15 cellular contexts compared by ENCODE assay signal in the genomic region with DNA sequence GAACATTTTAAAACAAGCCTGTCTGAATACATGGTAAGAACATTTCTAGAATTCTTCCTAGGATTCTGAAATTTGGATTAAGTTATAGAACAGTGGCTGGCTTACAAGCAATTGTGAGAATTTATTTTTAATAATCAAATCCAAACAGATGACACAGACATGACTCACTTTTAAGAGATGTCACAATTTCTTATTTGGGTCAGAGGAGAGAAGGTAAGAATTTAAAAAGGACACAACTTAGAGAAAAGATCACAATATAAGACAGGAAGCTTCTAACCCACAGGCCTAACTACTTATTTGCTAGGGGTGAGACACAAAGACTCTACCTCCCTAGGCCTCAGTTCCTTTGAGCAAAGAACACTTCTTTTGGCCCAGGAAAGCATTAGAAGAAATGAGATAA. TPM values are rescaled to one million over a fixed set of nuclear protein-coding genes. Genes with fewer than 3 reads are reported as not detected.
DNase-seq lines count a peak whose midpoint lies in the region; ATAC-seq and TF ChIP-seq lines count a peak whose summit lies in the region.
"Had no signal": no experiment of that assay in that cellular context is flagged by ENCODE, and none has a peak within 500 bp of the region (broad histone marks: within the 10 kb centered on the region; RNA-seq: fewer than 3 reads in every experiment).

No MANE protein-coding gene starts in this region.

- no peak overlapping the region for H3K4me3 ChIP-seq in epithelial cell of esophagus (ENCODE audit: low read length)
- H3K4me3 ChIP-seq: SK-N-MC had no signal

- H3K4me1 Mint-ChIP-seq in activated naive CD4-positive, alpha-beta T cell treated with anti-CD3 and anti-CD28 coated beads, Interleukin-2, amount 10 ng/mL, durations not matched to agents 7 days and 5 days: peaks cover 25% of the 10 kb centered on the region
- H3K4me1 Mint-ChIP-seq in activated CD4-positive, alpha-beta memory T cell treated with anti-CD3 and anti-CD28 coated beads, Interleukin-2, amount 10 ng/mL, durations not matched to agents 7 days and 5 days: peaks cover 26% of the 10 kb centered on the region
- peaks cover 35% of the 10 kb centered on the region for H3K4me1 Mint-ChIP-seq in stimulated activated effector memory CD8-positive, alpha-beta T cell treated with anti-CD3 and anti-CD28 coated beads, Interleukin-12 subunit alpha, Interleukin-12 subunit beta, amount 100 ng/mL, for 72 hours

- ATAC-seq in stimulated activated effector memory CD8-positive, alpha-beta T cell treated with anti-CD3 and anti-CD28 coated beads, Interleukin-12 subunit alpha, Interleukin-12 subunit beta, amount 100 ng/mL, for 72 hours: peak; percentile 58
- ATAC-seq in HG02798 (IDR thresholded peaks at IDR 0.05; ENCODE audit: poor library complexity, unreplicated experiment): no peak
- ATAC-seq: left ventricle myocardium superior had no signal

- CTCF ChIA-PET in activated naive CD4-positive, alpha-beta T cell treated with anti-CD3 and anti-CD28 coated beads, Interleukin-2, amount 10 ng/mL, durations not matched to agents 7 days and 5 days (lab: Charles Lee): no interaction called here
- CTCF ChIA-PET in activated CD4-positive, alpha-beta memory T cell treated with anti-CD3 and anti-CD28 coated beads, Interleukin-2, amount 10 ng/mL, durations not matched to agents 7 days and 5 days (lab: Charles Lee): no interaction called here

- POLR2A ChIA-PET in activated CD4-positive, alpha-beta memory T cell treated with anti-CD3 and anti-CD28 coated beads, Interleukin-2, amount 10 ng/mL, durations not matched to agents 7 days and 5 days (lab: Charles Lee): interaction anchor here (1.1 to 2.0 kb wide), 3 partner anchors 14 to 33 kb away, joined by 3 to 9 read pairs (median 3); a partner anchor contains a TSS

- no peaks in the 10 kb centered on the region for H3K27me3 Mint-ChIP-seq in activated naive CD4-positive, alpha-beta T cell treated with anti-CD3 and anti-CD28 coated beads, Interleukin-2, amount 10 ng/mL, durations not matched to agents 7 days and 5 days
- H3K27me3 Mint-ChIP-seq in activated CD4-positive, alpha-beta memory T cell treated with anti-CD3 and anti-CD28 coated beads, Interleukin-2, amount 10 ng/mL, durations not matched to agents 7 days and 5 days: no peaks in the 10 kb centered on the region

- DNase-seq in activated naive CD4-positive, alpha-beta T cell treated with anti-CD3 and anti-CD28 coated beads, Interleukin-2, amount 10 ng/mL, durations not matched to agents 7 days and 5 days: no peak
- no peak for DNase-seq in activated naive CD4-positive, alpha-beta T cell treated with Interleukin-2 at 50 U/mL for 16 hours
- DNase-seq in activated CD4-positive, alpha-beta memory T cell treated with anti-CD3 and anti-CD28 coated beads, Interleukin-2, amount 10 ng/mL, durations not matched to agents 7 days and 5 days: no peak
- peak; percentile 45 for DNase-seq in epithelial cell of esophagus (ENCODE audit: low read depth)
- no peak for DNase-seq in stimulated activated effector memory CD8-positive, alpha-beta T cell treated with anti-CD3 and anti-CD28 coated beads, Interleukin-12 subunit alpha, Interleukin-12 subunit beta, amount 100 ng/mL, for 72 hours (ENCODE audit: low spot score in 2 of 2)
- no peak for DNase-seq in C1 segment of cervical spinal cord (lab: John Stamatoyannopoulos, UW)
- DNase-seq in GDM1 (lab: John Stamatoyannopoulos, UW): no peak
- DNase-seq: activated CD4-positive, alpha-beta T cell treated with anti-CD3 and anti-CD28 coated beads, Interleukin-2, amount 50 U/mL, for 4 hours; BE2C; H7; left ventricle myocardium superior; NCI-H526 treated with DMSO at 0.1 percent for 48 hours; stimulated activated CD4-positive, alpha-beta T cell treated with anti-CD3 and anti-CD28 coated beads, Interleukin-4, amount 100 ng/mL, for 1 hour had no signal

- H3K36me3 Mint-ChIP-seq in activated naive CD4-positive, alpha-beta T cell treated with anti-CD3 and anti-CD28 coated beads, Interleukin-2, amount 10 ng/mL, durations not matched to agents 7 days and 5 days: peaks cover 51% of the 10 kb centered on the region
- peaks cover 45% of the 10 kb centered on the region for H3K36me3 Mint-ChIP-seq in activated CD4-positive, alpha-beta memory T cell treated with anti-CD3 and anti-CD28 coated beads, Interleukin-2, amount 10 ng/mL, durations not matched to agents 7 days and 5 days (ENCODE audit: low read depth)
- H3K36me3 Mint-ChIP-seq in stimulated activated effector memory CD8-positive, alpha-beta T cell treated with anti-CD3 and anti-CD28 coated beads, Interleukin-12 subunit alpha, Interleukin-12 subunit beta, amount 100 ng/mL, for 72 hours: peaks cover 94% of the 10 kb centered on the region

- H3K9me3 Mint-ChIP-seq in activated naive CD4-positive, alpha-beta T cell treated with anti-CD3 and anti-CD28 coated beads, Interleukin-2, amount 10 ng/mL, durations not matched to agents 7 days and 5 days: no peaks in the 10 kb centered on the region
- H3K9me3 Mint-ChIP-seq in activated CD4-positive, alpha-beta memory T cell treated with anti-CD3 and anti-CD28 coated beads, Interleukin-2, amount 10 ng/mL, durations not matched to agents 7 days and 5 days: no peaks in the 10 kb centered on the region
- H3K9me3 Mint-ChIP-seq in stimulated activated effector memory CD8-positive, alpha-beta T cell treated with anti-CD3 and anti-CD28 coated beads, Interleukin-12 subunit alpha, Interleukin-12 subunit beta, amount 100 ng/mL, for 72 hours: no peaks in the 10 kb centered on the region

- no peak overlapping the region for H3K4me3 Mint-ChIP-seq in activated naive CD4-positive, alpha-beta T cell treated with anti-CD3 and anti-CD28 coated beads, Interleukin-2, amount 10 ng/mL, durations not matched to agents 7 days and 5 days
- no peak overlapping the region for H3K4me3 Mint-ChIP-seq in activated CD4-positive, alpha-beta memory T cell treated with anti-CD3 and anti-CD28 coated beads, Interleukin-2, amount 10 ng/mL, durations not matched to agents 7 days and 5 days
- no peak overlapping the region for H3K4me3 Mint-ChIP-seq in stimulated activated effector memory CD8-positive, alpha-beta T cell treated with anti-CD3 and anti-CD28 coated beads, Interleukin-12 subunit alpha, Interleukin-12 subunit beta, amount 100 ng/mL, for 72 hours

- peak overlapping the region; percentile 55 for H3K27ac Mint-ChIP-seq in activated naive CD4-positive, alpha-beta T cell treated with anti-CD3 and anti-CD28 coated beads, Interleukin-2, amount 10 ng/mL, durations not matched to agents 7 days and 5 days
- peak overlapping the region; percentile 63 for H3K27ac Mint-ChIP-seq in activated CD4-positive, alpha-beta memory T cell treated with anti-CD3 and anti-CD28 coated beads, Interleukin-2, amount 10 ng/mL, durations not matched to agents 7 days and 5 days
- peak overlapping the region; percentile 84 for H3K27ac Mint-ChIP-seq in stimulated activated effector memory CD8-positive, alpha-beta T cell treated with anti-CD3 and anti-CD28 coated beads, Interleukin-12 subunit alpha, Interleukin-12 subunit beta, amount 100 ng/mL, for 72 hours

- TF ChIP-seq CTCF in epithelial cell of esophagus (IDR thresholded peaks at IDR 0.05; ENCODE audit: insufficient read depth, low read depth, low read length, missing control alignments): no peak

RNA-seq across cellular contexts. Expression of a gene that starts 32.7 kb away (rescaled TPM):
- 10 to 100 TPM; 52.1 to 54.9 TPM for total RNA-seq in activated CD4-positive, alpha-beta memory T cell treated with anti-CD3 and anti-CD28 coated beads, Interleukin-2, amount 10 ng/mL, durations not matched to agents 7 days and 5 days

RNA-seq across cellular contexts. Expression of a gene that starts 32.8 kb away (rescaled TPM):
- 1 to 10 TPM; 7.9 to 8.6 TPM for total RNA-seq in activated CD4-positive, alpha-beta memory T cell treated with anti-CD3 and anti-CD28 coated beads, Interleukin-2, amount 10 ng/mL, durations not matched to agents 7 days and 5 days
